In the genomic region with DNA sequence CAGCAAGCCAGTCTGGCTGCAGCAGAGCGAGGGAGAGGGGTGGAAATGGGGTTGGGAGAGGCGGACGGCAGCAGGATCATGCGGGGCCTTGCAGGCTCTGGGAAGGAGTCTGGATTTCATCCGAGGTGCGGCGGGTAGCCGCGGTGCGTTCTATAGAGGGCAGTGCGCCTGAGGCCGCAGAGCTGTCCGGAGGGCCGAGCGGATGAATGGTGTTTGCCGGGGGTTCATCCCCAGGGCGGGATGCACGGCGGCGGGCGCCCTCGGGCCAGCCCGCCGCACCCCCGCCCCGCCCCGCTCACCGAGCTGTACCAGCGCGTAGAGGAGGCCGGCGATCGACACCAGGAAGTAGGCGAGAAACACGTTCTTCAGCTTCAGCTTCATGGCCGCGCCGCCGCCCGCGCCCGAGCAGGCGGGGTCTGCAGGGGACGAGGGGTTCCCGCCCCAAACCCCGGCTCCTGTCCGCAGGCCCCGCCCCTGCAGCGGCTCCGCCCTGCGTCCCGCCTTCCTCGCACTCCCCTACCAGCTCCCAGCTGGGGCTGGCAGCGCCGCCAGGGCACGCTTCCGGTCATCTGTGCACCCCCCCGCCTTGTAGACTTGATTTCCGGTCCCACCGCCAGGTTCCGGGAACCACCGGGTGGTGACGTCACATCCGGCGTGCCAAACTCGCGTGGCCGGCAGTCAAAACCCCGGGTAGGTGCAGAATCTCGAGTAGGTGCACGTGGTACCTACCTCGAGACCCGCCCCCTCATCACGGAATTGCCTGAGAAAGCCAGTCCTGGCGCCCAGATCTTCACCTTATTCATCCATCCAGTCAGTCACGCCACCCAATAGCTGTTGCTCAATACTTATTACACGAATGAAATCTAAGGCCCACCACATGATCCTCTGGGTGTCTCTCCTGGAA, we compare ENCODE assay signal across 1 cellular context.
TF ChIP-seq lines count a peak whose summit lies in the region.

A gene (minus strand): TSS at position 420 of the 904 bp plus-strand sequence. CDS start 39 bp downstream, at position 381.

TF ChIP-seq in WTC11, 78 proteins besides CTCF, POLR2A, EP300 and RAD21 (continued from another document and continues in another):
- TF ChIP-seq, protein P1, sequence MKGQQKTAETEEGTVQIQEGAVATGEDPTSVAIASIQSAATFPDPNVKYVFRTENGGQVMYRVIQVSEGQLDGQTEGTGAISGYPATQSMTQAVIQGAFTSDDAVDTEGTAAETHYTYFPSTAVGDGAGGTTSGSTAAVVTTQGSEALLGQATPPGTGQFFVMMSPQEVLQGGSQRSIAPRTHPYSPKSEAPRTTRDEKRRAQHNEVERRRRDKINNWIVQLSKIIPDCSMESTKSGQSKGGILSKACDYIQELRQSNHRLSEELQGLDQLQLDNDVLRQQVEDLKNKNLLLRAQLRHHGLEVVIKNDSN (CRISPR knock-in tag; IDR thresholded peaks at IDR 0.05): peak; percentile 80
- TF ChIP-seq, protein P2, sequence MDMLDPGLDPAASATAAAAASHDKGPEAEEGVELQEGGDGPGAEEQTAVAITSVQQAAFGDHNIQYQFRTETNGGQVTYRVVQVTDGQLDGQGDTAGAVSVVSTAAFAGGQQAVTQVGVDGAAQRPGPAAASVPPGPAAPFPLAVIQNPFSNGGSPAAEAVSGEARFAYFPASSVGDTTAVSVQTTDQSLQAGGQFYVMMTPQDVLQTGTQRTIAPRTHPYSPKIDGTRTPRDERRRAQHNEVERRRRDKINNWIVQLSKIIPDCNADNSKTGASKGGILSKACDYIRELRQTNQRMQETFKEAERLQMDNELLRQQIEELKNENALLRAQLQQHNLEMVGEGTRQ (CRISPR knock-in tag; IDR thresholded peaks at IDR 0.05): peak; percentile 83
- TF ChIP-seq KAT7 (CRISPR knock-in tag; IDR thresholded peaks at IDR 0.05; ENCODE audit: borderline replicate concordance) (no peak), CREM (CRISPR knock-in tag; IDR thresholded peaks at IDR 0.05) (peak; percentile 96), ZNF671 (CRISPR knock-in tag; IDR thresholded peaks at IDR 0.05) (no peak), NR1H2 (CRISPR knock-in tag; IDR thresholded peaks at IDR 0.05) (no peak), ZNF416 (CRISPR knock-in tag; IDR thresholded peaks at IDR 0.05) (no peak), GABPB1 (CRISPR knock-in tag; IDR thresholded peaks at IDR 0.05) (peak; percentile 88), ZNF138 (CRISPR knock-in tag; conservative IDR thresholded peaks at IDR 0.05) (no peak), PRRX2 (CRISPR knock-in tag; IDR thresholded peaks at IDR 0.05) (no peak), ETV6 (CRISPR knock-in tag; IDR thresholded peaks at IDR 0.05) (peak; percentile 96), GRHL2 (CRISPR knock-in tag; IDR thresholded peaks at IDR 0.05; ENCODE audit: insufficient replicate concordance, severe bottlenecking) (no peak), SP1 (CRISPR knock-in tag; conservative IDR thresholded peaks at IDR 0.05) (peak; percentile 96), GTF2I (CRISPR knock-in tag; conservative IDR thresholded peaks at IDR 0.05) (no peak), CREB1 (CRISPR knock-in tag; IDR thresholded peaks at IDR 0.05) (0 out of 2 replicates have a peak, but pooled peaks have one; percentile 57)
- TF ChIP-seq, protein P3, sequence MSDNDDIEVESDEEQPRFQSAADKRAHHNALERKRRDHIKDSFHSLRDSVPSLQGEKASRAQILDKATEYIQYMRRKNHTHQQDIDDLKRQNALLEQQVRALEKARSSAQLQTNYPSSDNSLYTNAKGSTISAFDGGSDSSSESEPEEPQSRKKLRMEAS (CRISPR knock-in tag; IDR thresholded peaks at IDR 0.05): peak; percentile 97
- TF ChIP-seq, protein P4, sequence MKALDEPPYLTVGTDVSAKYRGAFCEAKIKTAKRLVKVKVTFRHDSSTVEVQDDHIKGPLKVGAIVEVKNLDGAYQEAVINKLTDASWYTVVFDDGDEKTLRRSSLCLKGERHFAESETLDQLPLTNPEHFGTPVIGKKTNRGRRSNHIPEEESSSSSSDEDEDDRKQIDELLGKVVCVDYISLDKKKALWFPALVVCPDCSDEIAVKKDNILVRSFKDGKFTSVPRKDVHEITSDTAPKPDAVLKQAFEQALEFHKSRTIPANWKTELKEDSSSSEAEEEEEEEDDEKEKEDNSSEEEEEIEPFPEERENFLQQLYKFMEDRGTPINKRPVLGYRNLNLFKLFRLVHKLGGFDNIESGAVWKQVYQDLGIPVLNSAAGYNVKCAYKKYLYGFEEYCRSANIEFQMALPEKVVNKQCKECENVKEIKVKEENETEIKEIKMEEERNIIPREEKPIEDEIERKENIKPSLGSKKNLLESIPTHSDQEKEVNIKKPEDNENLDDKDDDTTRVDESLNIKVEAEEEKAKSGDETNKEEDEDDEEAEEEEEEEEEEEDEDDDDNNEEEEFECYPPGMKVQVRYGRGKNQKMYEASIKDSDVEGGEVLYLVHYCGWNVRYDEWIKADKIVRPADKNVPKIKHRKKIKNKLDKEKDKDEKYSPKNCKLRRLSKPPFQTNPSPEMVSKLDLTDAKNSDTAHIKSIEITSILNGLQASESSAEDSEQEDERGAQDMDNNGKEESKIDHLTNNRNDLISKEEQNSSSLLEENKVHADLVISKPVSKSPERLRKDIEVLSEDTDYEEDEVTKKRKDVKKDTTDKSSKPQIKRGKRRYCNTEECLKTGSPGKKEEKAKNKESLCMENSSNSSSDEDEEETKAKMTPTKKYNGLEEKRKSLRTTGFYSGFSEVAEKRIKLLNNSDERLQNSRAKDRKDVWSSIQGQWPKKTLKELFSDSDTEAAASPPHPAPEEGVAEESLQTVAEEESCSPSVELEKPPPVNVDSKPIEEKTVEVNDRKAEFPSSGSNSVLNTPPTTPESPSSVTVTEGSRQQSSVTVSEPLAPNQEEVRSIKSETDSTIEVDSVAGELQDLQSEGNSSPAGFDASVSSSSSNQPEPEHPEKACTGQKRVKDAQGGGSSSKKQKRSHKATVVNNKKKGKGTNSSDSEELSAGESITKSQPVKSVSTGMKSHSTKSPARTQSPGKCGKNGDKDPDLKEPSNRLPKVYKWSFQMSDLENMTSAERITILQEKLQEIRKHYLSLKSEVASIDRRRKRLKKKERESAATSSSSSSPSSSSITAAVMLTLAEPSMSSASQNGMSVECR (CRISPR knock-in tag; IDR thresholded peaks at IDR 0.05; ENCODE audit: borderline replicate concordance): no peak; the same call in 1 of the 2 replicates
- TF ChIP-seq, protein P5, sequence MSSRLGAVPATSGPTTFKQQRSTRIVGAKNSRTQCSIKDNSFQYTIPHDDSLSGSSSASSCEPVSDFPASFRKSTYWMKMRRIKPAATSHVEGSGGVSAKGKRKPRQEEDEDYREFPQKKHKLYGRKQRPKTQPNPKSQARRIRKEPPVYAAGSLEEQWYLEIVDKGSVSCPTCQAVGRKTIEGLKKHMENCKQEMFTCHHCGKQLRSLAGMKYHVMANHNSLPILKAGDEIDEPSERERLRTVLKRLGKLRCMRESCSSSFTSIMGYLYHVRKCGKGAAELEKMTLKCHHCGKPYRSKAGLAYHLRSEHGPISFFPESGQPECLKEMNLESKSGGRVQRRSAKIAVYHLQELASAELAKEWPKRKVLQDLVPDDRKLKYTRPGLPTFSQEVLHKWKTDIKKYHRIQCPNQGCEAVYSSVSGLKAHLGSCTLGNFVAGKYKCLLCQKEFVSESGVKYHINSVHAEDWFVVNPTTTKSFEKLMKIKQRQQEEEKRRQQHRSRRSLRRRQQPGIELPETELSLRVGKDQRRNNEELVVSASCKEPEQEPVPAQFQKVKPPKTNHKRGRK (CRISPR knock-in tag; IDR thresholded peaks at IDR 0.05; ENCODE audit: borderline replicate concordance): no peak
- TF ChIP-seq, protein P6, sequence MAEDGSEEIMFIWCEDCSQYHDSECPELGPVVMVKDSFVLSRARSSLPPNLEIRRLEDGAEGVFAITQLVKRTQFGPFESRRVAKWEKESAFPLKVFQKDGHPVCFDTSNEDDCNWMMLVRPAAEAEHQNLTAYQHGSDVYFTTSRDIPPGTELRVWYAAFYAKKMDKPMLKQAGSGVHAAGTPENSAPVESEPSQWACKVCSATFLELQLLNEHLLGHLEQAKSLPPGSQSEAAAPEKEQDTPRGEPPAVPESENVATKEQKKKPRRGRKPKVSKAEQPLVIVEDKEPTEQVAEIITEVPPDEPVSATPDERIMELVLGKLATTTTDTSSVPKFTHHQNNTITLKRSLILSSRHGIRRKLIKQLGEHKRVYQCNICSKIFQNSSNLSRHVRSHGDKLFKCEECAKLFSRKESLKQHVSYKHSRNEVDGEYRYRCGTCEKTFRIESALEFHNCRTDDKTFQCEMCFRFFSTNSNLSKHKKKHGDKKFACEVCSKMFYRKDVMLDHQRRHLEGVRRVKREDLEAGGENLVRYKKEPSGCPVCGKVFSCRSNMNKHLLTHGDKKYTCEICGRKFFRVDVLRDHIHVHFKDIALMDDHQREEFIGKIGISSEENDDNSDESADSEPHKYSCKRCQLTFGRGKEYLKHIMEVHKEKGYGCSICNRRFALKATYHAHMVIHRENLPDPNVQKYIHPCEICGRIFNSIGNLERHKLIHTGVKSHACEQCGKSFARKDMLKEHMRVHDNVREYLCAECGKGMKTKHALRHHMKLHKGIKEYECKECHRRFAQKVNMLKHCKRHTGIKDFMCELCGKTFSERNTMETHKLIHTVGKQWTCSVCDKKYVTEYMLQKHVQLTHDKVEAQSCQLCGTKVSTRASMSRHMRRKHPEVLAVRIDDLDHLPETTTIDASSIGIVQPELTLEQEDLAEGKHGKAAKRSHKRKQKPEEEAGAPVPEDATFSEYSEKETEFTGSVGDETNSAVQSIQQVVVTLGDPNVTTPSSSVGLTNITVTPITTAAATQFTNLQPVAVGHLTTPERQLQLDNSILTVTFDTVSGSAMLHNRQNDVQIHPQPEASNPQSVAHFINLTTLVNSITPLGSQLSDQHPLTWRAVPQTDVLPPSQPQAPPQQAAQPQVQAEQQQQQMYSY (CRISPR knock-in tag; IDR thresholded peaks at IDR 0.05): no peak
- TF ChIP-seq, protein P7, sequence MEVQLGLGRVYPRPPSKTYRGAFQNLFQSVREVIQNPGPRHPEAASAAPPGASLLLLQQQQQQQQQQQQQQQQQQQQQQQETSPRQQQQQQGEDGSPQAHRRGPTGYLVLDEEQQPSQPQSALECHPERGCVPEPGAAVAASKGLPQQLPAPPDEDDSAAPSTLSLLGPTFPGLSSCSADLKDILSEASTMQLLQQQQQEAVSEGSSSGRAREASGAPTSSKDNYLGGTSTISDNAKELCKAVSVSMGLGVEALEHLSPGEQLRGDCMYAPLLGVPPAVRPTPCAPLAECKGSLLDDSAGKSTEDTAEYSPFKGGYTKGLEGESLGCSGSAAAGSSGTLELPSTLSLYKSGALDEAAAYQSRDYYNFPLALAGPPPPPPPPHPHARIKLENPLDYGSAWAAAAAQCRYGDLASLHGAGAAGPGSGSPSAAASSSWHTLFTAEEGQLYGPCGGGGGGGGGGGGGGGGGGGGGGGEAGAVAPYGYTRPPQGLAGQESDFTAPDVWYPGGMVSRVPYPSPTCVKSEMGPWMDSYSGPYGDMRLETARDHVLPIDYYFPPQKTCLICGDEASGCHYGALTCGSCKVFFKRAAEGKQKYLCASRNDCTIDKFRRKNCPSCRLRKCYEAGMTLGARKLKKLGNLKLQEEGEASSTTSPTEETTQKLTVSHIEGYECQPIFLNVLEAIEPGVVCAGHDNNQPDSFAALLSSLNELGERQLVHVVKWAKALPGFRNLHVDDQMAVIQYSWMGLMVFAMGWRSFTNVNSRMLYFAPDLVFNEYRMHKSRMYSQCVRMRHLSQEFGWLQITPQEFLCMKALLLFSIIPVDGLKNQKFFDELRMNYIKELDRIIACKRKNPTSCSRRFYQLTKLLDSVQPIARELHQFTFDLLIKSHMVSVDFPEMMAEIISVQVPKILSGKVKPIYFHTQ (CRISPR knock-in tag; IDR thresholded peaks at IDR 0.05): no peak
- TF ChIP-seq, protein P8, sequence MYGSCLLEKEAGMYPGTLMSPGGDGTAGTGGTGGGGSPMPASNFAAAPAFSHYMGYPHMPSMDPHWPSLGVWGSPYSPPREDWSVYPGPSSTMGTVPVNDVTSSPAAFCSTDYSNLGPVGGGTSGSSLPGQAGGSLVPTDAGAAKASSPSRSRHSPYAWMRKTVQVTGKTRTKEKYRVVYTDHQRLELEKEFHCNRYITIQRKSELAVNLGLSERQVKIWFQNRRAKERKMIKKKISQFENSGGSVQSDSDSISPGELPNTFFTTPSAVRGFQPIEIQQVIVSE (CRISPR knock-in tag; IDR thresholded peaks at IDR 0.05; ENCODE audit: borderline replicate concordance): no peak
- TF ChIP-seq, protein P9, sequence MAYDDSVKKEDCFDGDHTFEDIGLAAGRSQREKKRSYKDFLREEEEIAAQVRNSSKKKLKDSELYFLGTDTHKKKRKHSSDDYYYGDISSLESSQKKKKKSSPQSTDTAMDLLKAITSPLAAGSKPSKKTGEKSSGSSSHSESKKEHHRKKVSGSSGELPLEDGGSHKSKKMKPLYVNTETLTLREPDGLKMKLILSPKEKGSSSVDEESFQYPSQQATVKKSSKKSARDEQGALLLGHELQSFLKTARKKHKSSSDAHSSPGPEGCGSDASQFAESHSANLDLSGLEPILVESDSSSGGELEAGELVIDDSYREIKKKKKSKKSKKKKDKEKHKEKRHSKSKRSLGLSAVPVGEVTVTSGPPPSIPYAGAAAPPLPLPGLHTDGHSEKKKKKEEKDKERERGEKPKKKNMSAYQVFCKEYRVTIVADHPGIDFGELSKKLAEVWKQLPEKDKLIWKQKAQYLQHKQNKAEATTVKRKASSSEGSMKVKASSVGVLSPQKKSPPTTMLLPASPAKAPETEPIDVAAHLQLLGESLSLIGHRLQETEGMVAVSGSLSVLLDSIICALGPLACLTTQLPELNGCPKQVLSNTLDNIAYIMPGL (CRISPR knock-in tag; IDR thresholded peaks at IDR 0.05): peak; percentile 57; the same call in 1 of the 2 replicates
- TF ChIP-seq, protein P10, sequence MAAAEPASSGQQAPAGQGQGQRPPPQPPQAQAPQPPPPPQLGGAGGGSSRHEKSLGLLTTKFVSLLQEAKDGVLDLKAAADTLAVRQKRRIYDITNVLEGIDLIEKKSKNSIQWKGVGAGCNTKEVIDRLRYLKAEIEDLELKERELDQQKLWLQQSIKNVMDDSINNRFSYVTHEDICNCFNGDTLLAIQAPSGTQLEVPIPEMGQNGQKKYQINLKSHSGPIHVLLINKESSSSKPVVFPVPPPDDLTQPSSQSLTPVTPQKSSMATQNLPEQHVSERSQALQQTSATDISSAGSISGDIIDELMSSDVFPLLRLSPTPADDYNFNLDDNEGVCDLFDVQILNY (CRISPR knock-in tag; IDR thresholded peaks at IDR 0.05): peak; percentile 93
- TF ChIP-seq, protein P11, sequence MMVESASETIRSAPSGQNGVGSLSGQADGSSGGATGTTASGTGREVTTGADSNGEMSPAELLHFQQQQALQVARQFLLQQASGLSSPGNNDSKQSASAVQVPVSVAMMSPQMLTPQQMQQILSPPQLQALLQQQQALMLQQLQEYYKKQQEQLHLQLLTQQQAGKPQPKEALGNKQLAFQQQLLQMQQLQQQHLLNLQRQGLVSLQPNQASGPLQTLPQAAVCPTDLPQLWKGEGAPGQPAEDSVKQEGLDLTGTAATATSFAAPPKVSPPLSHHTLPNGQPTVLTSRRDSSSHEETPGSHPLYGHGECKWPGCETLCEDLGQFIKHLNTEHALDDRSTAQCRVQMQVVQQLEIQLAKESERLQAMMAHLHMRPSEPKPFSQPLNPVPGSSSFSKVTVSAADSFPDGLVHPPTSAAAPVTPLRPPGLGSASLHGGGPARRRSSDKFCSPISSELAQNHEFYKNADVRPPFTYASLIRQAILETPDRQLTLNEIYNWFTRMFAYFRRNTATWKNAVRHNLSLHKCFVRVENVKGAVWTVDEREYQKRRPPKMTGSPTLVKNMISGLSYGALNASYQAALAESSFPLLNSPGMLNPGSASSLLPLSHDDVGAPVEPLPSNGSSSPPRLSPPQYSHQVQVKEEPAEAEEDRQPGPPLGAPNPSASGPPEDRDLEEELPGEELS (CRISPR knock-in tag; IDR thresholded peaks at IDR 0.05): peak; percentile 84
